ENCODE assay signal across 1 cellular context in genomic region chr7:158121441-158122045, GRCh38.
TF ChIP-seq lines count a peak whose summit lies in the region.

No MANE protein-coding gene starts in this region.

TF ChIP-seq in SK-N-SH, 30 proteins besides CTCF, POLR2A, EP300 and RAD21 (continued from another document):
- no peak for TF ChIP-seq REST (IDR thresholded peaks at IDR 0.05; ENCODE audit: low read depth, low read length)
- no peak for TF ChIP-seq TAF1 (IDR thresholded peaks at IDR 0.05; ENCODE audit: borderline replicate concordance, low read depth, low read length)
- no peak for TF ChIP-seq PBX3 (IDR thresholded peaks at IDR 0.05)
- TF ChIP-seq NRF1 (IDR thresholded peaks at IDR 0.05; ENCODE audit: low read depth, low read length), result no peak
- no peak for TF ChIP-seq TCF12 (IDR thresholded peaks at IDR 0.05)
- no peak for TF ChIP-seq GATA2 (CRISPR knock-in tag; IDR thresholded peaks at IDR 0.05)
- TF ChIP-seq MXI1 (IDR thresholded peaks at IDR 0.05; ENCODE audit: low read depth, low read length), result no peak
- TF ChIP-seq YY1 (IDR thresholded peaks at IDR 0.05; ENCODE audit: low read depth), result no peak
- TF ChIP-seq JUND (IDR thresholded peaks at IDR 0.05), result no peak
- no peak for TF ChIP-seq TEAD4 (IDR thresholded peaks at IDR 0.05; ENCODE audit: borderline replicate concordance, insufficient read depth)
